Comparison of ENCODE assay signal across 8 cellular contexts in genomic region chr12:113221997-113222729, GRCh38. TPM values are rescaled to one million over a fixed set of nuclear protein-coding genes. Genes with fewer than 3 reads are reported as not detected.
DNase-seq lines count a peak whose midpoint lies in the region; ATAC-seq and TF ChIP-seq lines count a peak whose summit lies in the region.

No MANE protein-coding gene starts in this region.

- H3K4me1 Mint-ChIP-seq in MCF 10A (ENCODE audit: insufficient read depth, unreplicated experiment) (peaks cover 15% of the 10 kb centered on the region), mesothelial cell of epicardium (peaks cover 21% of the 10 kb centered on the region)

- no peaks in the 10 kb centered on the region for H3K27me3 ChIP-seq in aorta (ENCODE audit: control insufficient read depth in 1 of 2, insufficient read depth in 2 of 2, low read length in 1 of 2)

- ATAC-seq in aorta (ENCODE audit: low FRiP score) (no peak), GM19455 (IDR thresholded peaks at IDR 0.05; ENCODE audit: unreplicated experiment) (no peak)

- H3K27me3 Mint-ChIP-seq in MCF 10A (ENCODE audit: insufficient read depth, unreplicated experiment) (no peaks in the 10 kb centered on the region), mesothelial cell of epicardium (ENCODE audit: low read depth) (no peaks in the 10 kb centered on the region)

- H3K9me3 ChIP-seq in aorta (ENCODE audit: control insufficient read depth, low read length), result no peaks in the 10 kb centered on the region

- intact Hi-C loops in MCF 10A (cut with micrococcal nuclease) (loop anchor here (1.0 to 10.0 kb wide), 3 partner anchors 19 to 113 kb away; partner anchors contain the start of gene SLC8B1), aorta (cut with DNase I) (no loop called here)

- TSS peak; percentile 54 for BruUV-seq in MCF 10A (replicated peaks; lab: Mats Ljungman, UMichigan)

- H3K4me3 Mint-ChIP-seq in MCF 10A (ENCODE audit: unreplicated experiment) (peak overlapping the region; percentile 95), mesothelial cell of epicardium (peak overlapping the region; percentile 87)

- TF ChIP-seq CTCF in LNCaP clone FGC (IDR thresholded peaks at IDR 0.05; ENCODE audit: control insufficient read depth, extremely low read depth, insufficient read depth) (no peak), MCF 10A (IDR thresholded peaks at IDR 0.05; ENCODE audit: unreplicated experiment) (no peak), mesothelial cell of epicardium (IDR thresholded peaks at IDR 0.05; ENCODE audit: unreplicated experiment) (no peak)

- peaks cover 0 to 3% of the 10 kb centered on the region in 2 donors for H3K4me1 ChIP-seq in aorta (ENCODE audit: control insufficient read depth in 1 of 2, insufficient read depth in 2 of 2, low read length in 2 of 2)

- 8 to 9% methylated on average over 12 of the region's 12 CpGs for WGBS in aorta, 2 donors

- CTCF ChIA-PET in MCF 10A (lab: Yijun Ruan, JAX), result interaction anchor here (0.6 to 1.5 kb wide), 4 partner anchors 15 to 56 kb away, joined by 3 to 5 read pairs (median 4); no protein-coding TSS in a partner anchor

- POLR2A ChIA-PET in MCF 10A (lab: Yijun Ruan, JAX), result interaction anchor here (0.6 to 13.3 kb wide), 18 partner anchors 9 to 316 kb away, joined by 3 to 237 read pairs (median 4); partner anchors contain the start of genes DDX54, OAS1, RITA1 and SLC8B1

- no peaks in the 10 kb centered on the region for H3K36me3 Mint-ChIP-seq in MCF 10A (ENCODE audit: insufficient read depth, unreplicated experiment)
- no peaks in the 10 kb centered on the region for H3K36me3 Mint-ChIP-seq in mesothelial cell of epicardium

- peak overlapping the region; percentile 68 to 89 for H3K27ac ChIP-seq in aorta (ENCODE audit: low read depth in 1 of 2, low read length in 2 of 2)

- H3K36me3 ChIP-seq in aorta (ENCODE audit: control insufficient read depth in 1 of 2, insufficient read depth in 2 of 2, low read length in 1 of 2), result no peaks in the 10 kb centered on the region

- H3K27ac Mint-ChIP-seq in MCF 10A (ENCODE audit: low read depth, unreplicated experiment) (peak overlapping the region; percentile 92), mesothelial cell of epicardium (peak overlapping the region; percentile 89)

- H3K4me3 ChIP-seq in LNCaP clone FGC (ENCODE audit: low read depth, low read length) (peak overlapping the region; percentile 73), aorta (ENCODE audit: low read length in 2 of 2) (peak overlapping the region; percentile 62 to 85)

- DNase-seq in CD1c-positive myeloid dendritic cell (ENCODE audit: extremely low spot score) (peak; percentile 49), LNCaP clone FGC (ENCODE audit: low read depth) (no peak), MCF 10A (ENCODE audit: unreplicated experiment) (peak; percentile 53), mesothelial cell of epicardium (ENCODE audit: low spot score in 2 of 2, unreplicated experiment in 2 of 2) (no peak), aorta (peak in 1 of 2 donors; percentile 30), activated gamma-delta T cell (lab: John Stamatoyannopoulos, UW) (no peak), NCI-H1694 (lab: John Stamatoyannopoulos, UW) (no peak)

- H3K9me3 Mint-ChIP-seq in MCF 10A (ENCODE audit: unreplicated experiment) (no peaks in the 10 kb centered on the region), mesothelial cell of epicardium (no peaks in the 10 kb centered on the region)

RNA-seq across cellular contexts. Expression of gene TPCN1, which starts 0.9 kb away (rescaled TPM):
- total RNA-seq in MCF 10A (2022), result 42.7 and 43.0 TPM in 2 replicates
- total RNA-seq in mesothelial cell of epicardium, result 40.0 to 46.0 TPM (median 42.7 TPM) in 3 replicates
- total RNA-seq in aorta, result 100 to 1,000 TPM in 1 of 2 donors, 10 to 100 TPM in 1; 65.9 to 128 TPM
- polyA plus RNA-seq in aorta, result 100 to 1,000 TPM in 1 of 2 donors, 10 to 100 TPM in 1; 21.4 to 108 TPM

RNA-seq across cellular contexts. Expression of gene RITA1, which starts 36.6 kb away (rescaled TPM):
- total RNA-seq in MCF 10A (2022) (17.5 and 17.9 TPM in 2 replicates), mesothelial cell of epicardium (15.2 to 15.4 TPM (median 15.3 TPM) in 3 replicates), aorta (10 to 100 TPM in 1 of 2 donors, 1 to 10 TPM in 1; 6.1 to 10.0 TPM)
- polyA plus RNA-seq in aorta, result 10 to 100 TPM; 10.8 to 11.5 TPM

RNA-seq across cellular contexts. Expression of gene DDX54, which starts 36.9 kb away (rescaled TPM):
- total RNA-seq in MCF 10A (2022) (67.3 and 75.8 TPM in 2 replicates), mesothelial cell of epicardium (66.7 to 74.5 TPM (median 69.0 TPM) in 3 replicates), aorta (10 to 100 TPM; 47.2 to 48.6 TPM)
- 10 to 100 TPM; 12.6 to 70.8 TPM for polyA plus RNA-seq in aorta

Comparison
In these comparisons a context has a peak if more than half of its experiments do, and no peak if none do; other contexts are left out.
1. DNase-seq: peak in CD1c-positive myeloid dendritic cell (single experiment) and MCF 10A (single experiment); none in LNCaP clone FGC (single experiment), mesothelial cell of epicardium (0 of 2), activated gamma-delta T cell (single experiment) and NCI-H1694 (single experiment).